ENCODE assay signal across 8 cellular contexts in the genomic region with DNA sequence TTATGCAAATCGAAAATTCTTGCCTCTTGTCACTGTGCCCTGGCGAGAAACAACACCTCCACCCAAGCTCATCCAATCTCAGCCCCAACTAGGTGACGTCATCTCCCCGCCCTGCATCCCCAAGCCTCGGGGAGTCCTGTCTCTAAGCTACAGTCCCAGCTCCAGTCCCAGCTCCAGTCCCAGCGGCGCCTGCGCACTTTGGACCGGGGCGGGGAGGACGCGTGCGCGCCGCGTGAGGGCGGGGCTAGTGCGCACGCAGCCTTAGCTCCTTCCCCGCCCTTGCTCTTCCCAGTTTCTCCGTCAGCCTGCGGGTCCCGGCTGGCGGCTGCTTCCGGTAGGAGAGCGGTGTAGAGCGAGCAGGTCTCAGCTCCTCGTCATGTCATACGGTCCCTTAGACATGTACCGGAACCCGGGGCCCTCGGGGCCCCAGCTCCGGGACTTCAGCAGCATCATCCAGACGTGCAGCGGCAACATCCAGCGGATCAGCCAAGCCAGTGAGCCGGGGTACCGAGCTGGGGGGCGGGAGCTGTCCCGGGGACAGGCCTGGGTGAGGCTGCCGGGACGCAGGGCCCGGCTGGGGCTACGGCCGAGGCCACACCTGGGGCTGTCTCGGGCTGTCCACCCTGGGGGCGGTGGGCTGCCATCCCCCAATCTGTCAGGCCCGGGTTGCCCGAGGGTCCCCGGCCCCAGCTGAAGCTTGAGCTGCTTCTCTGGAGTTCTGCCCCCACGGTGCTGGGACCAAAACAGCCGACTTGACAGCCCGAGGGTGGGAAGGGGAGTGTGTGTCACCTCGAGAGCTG. TPM values are rescaled to one million over a fixed set of nuclear protein-coding genes. Genes with fewer than 3 reads are reported as not detected.
DNase-seq lines count a peak whose midpoint lies in the region; ATAC-seq lines count a peak whose summit lies in the region.

Gene STX12, plus strand, starts transcription at position 288 of the 800 bp plus-strand sequence. Its CDS starts 89 bp downstream, at position 377.

- peak within 1 kb of the TSS; percentile 94 to 99 for H3K27ac Mint-ChIP-seq in activated naive CD4-positive, alpha-beta T cell treated with anti-CD3 and anti-CD28 coated beads, Interleukin-2, amount 50 U/mL, for 72 hours

- DNase-seq in NCI-H1092 treated with DMSO at 0.1 percent for 48 hours (lab: John Stamatoyannopoulos, UW) (peak; percentile 98), SKM-1 (lab: John Stamatoyannopoulos, UW; ENCODE audit: unreplicated experiment) (peak; percentile 93), globus pallidus (ENCODE audit: low spot score) (peak; percentile 98), occipital lobe (lab: John Stamatoyannopoulos, UW) (peak; percentile 99)
- DNase-seq in activated naive CD4-positive, alpha-beta T cell treated with anti-CD3 and anti-CD28 coated beads, Interleukin-2, amount 50 U/mL, for 72 hours (ENCODE audit: low spot score in 2 of 2): peak; percentile 99

- ATAC-seq in HG02610 (IDR thresholded peaks at IDR 0.05; ENCODE audit: unreplicated experiment): peak; percentile 90
- peak; percentile 97 to 99 for ATAC-seq in activated naive CD4-positive, alpha-beta T cell treated with anti-CD3 and anti-CD28 coated beads, Interleukin-2, amount 50 U/mL, for 72 hours

- H3K27ac ChIP-seq in temporal lobe (ENCODE audit: low read depth, low read length): peak within 1 kb of the TSS; percentile 73

- peak within 1 kb of the TSS; percentile 94 for H3K4me3 ChIP-seq in GM08714 (ENCODE audit: low read length)

- peaks cover 5 to 13% of the 10 kb centered on the region in 2 donors for H3K36me3 Mint-ChIP-seq in activated naive CD4-positive, alpha-beta T cell treated with anti-CD3 and anti-CD28 coated beads, Interleukin-2, amount 50 U/mL, for 72 hours

- no peaks in the 10 kb centered on the region for H3K9me3 Mint-ChIP-seq in activated naive CD4-positive, alpha-beta T cell treated with anti-CD3 and anti-CD28 coated beads, Interleukin-2, amount 50 U/mL, for 72 hours

RNA-seq across cellular contexts. Expression of gene STX12, which starts in this region (rescaled TPM):
- 10 to 100 TPM; 35.2 to 41.0 TPM for total RNA-seq in activated naive CD4-positive, alpha-beta T cell treated with anti-CD3 and anti-CD28 coated beads, Interleukin-2, amount 50 U/mL, for 72 hours
- 165 TPM for total RNA-seq in occipital lobe
- 120 TPM for total RNA-seq in temporal lobe

Comparison
In these comparisons a context has a peak if more than half of its experiments do, and no peak if none do; other contexts are left out.
1. Peak in every context shown above with its lines: DNase-seq, ATAC-seq, H3K4me3 ChIP-seq and H3K27ac ChIP-seq.